In genomic region chr1:236002025-236002390, GRCh38 we compare ENCODE assay signal across 13 cellular contexts.
DNase-seq lines count a peak whose midpoint lies in the region; ATAC-seq and TF ChIP-seq lines count a peak whose summit lies in the region.
"Had no signal": no experiment of that assay in that cellular context is flagged by ENCODE, and none has a peak within 500 bp of the region (broad histone marks: within the 10 kb centered on the region; RNA-seq: fewer than 3 reads in every experiment).

No MANE protein-coding gene starts in this region.

- ATAC-seq in left ventricle myocardium superior: peak; percentile 8
- ATAC-seq in GM21786 (IDR thresholded peaks at IDR 0.05; ENCODE audit: unreplicated experiment): no peak

- H3K36me3 Mint-ChIP-seq in HFFc6 (ENCODE audit: low read depth): peaks cover 70% of the 10 kb centered on the region

- peak overlapping the region; percentile 54 for H3K27ac ChIP-seq in subcutaneous abdominal adipose tissue (ENCODE audit: low read depth, low read length)
- H3K27ac ChIP-seq: SK-N-MC, suprapubic skin had no signal

- in situ Hi-C loops in ACHN (cut with HindIII; ENCODE audit: low pct_ligation_motif_present, low pct_unique_long_range_greater_than_20kb, low sequenced_read_pairs): no loop called here

- H3K9ac ChIP-seq in subcutaneous abdominal adipose tissue (ENCODE audit: low read length in 5 of 5): no peak overlapping the region

- peaks cover 7 to 31% (median 22%) of the 10 kb centered on the region in 5 donors for H3K36me3 ChIP-seq in subcutaneous abdominal adipose tissue (ENCODE audit: control insufficient read depth in 5 of 5, insufficient read depth in 5 of 5, low read length in 5 of 5)
- H3K36me3 ChIP-seq: BE2C, suprapubic skin had no signal

- H3K4me3 Mint-ChIP-seq in HFFc6: no peak overlapping the region

- H3K9me3 ChIP-seq in subcutaneous abdominal adipose tissue (ENCODE audit: control insufficient read depth in 5 of 5, low read length in 5 of 5): no peaks in the 10 kb centered on the region
- H3K9me3 ChIP-seq: BE2C, suprapubic skin had no signal

- no peak overlapping the region for H3K4me3 ChIP-seq in subcutaneous abdominal adipose tissue (ENCODE audit: low read depth in 1 of 5, low read length in 5 of 5)
- H3K4me3 ChIP-seq: SK-N-MC, suprapubic skin had no signal

- H3K4me1 ChIP-seq in subcutaneous abdominal adipose tissue (ENCODE audit: control insufficient read depth in 5 of 5, insufficient read depth in 5 of 5, low read length in 5 of 5): peaks cover 3 to 23% (median 6%) of the 10 kb centered on the region in 5 donors
- H3K4me1 ChIP-seq: BE2C had no signal

- no peaks in the 10 kb centered on the region for H3K9me3 Mint-ChIP-seq in HFFc6

- H3K27me3 ChIP-seq in subcutaneous abdominal adipose tissue (ENCODE audit: control insufficient read depth in 5 of 5, insufficient read depth in 4 of 5, low read length in 5 of 5): no peaks in the 10 kb centered on the region
- H3K27me3 ChIP-seq: BE2C, suprapubic skin had no signal

- H3K4me1 Mint-ChIP-seq in HFFc6 (ENCODE audit: low read depth): peaks cover 90% of the 10 kb centered on the region

- H3K27ac Mint-ChIP-seq in HFFc6: peak overlapping the region; percentile 40; the same call in 1 of the 2 replicates

- TF ChIP-seq CTCF in HFFc6 (IDR thresholded peaks at IDR 0.05): no peak

- no peak for DNase-seq in HFFc6
- peak; percentile 87 to 88 for DNase-seq in SHP77 (lab: John Stamatoyannopoulos, UW)
- no peak for DNase-seq in left ventricle myocardium superior
- no peak for DNase-seq in ACHN
- no peak for DNase-seq in dermis blood vessel endothelial cell
- DNase-seq: anterior cingulate cortex; BE2C; glutamatergic neuron; stimulated activated CD4-positive, alpha-beta T cell treated with anti-CD3 and anti-CD28 coated beads, Interleukin-1b, Interleukin-23, amount 100 ng/mL, for 48 hours had no signal

- intact Hi-C loops in left ventricle myocardium superior (cut with micrococcal nuclease): no loop called here

- peaks cover 6% of the 10 kb centered on the region; the same call in 1 of the 2 replicates for H3K27me3 Mint-ChIP-seq in HFFc6 (ENCODE audit: insufficient read depth)

Comparison
In these comparisons a context has a peak if more than half of its experiments do, and no peak if none do; other contexts are left out.
1. DNase-seq: peak in SHP77 (2 of 2); none in HFFc6 (single experiment), left ventricle myocardium superior (single experiment), ACHN (single experiment) and dermis blood vessel endothelial cell (single experiment).